In genomic region chr9:137618105-137619067, GRCh38 we compare ENCODE assay signal across 1 cellular context.
TF ChIP-seq lines count a peak whose summit lies in the region.

Gene EHMT1, plus strand, starts transcription at chr9:137619005. Its CDS starts 24 bp downstream, at chr9:137619029.

TF ChIP-seq in GM12878, 131 proteins besides CTCF, POLR2A, EP300 and RAD21 (continued from another document):
- TF ChIP-seq SIN3A (IDR thresholded peaks at IDR 0.05; ENCODE audit: low read depth, low read length), result 0 out of 2 replicates have a peak, but pooled peaks have one; percentile 25
- TF ChIP-seq CREM (IDR thresholded peaks at IDR 0.05; ENCODE audit: low read depth), result peak; percentile 71
- peak; percentile 48 for TF ChIP-seq SIX5 (IDR thresholded peaks at IDR 0.05; ENCODE audit: low read depth, low read length, severe bottlenecking)
- 0 out of 2 replicates have a peak, but pooled peaks have one; percentile 54 for TF ChIP-seq ATF3 (IDR thresholded peaks at IDR 0.05; ENCODE audit: borderline replicate concordance, extremely low read depth, low read depth, low read length)
- TF ChIP-seq POLR2AphosphoS2 (IDR thresholded peaks at IDR 0.05; ENCODE audit: low read depth, low read length), result peak; percentile 66
- TF ChIP-seq YY1 (IDR thresholded peaks at IDR 0.05; ENCODE audit: low read depth, low read length), result peak; percentile 89; the same call in 1 of the 2 replicates
- TF ChIP-seq ZBTB40 (IDR thresholded peaks at IDR 0.05; ENCODE audit: borderline replicate concordance), result peak; percentile 92
- TF ChIP-seq BCL11A (IDR thresholded peaks at IDR 0.05; ENCODE audit: low read depth, low read length), result no peak
- TF ChIP-seq BCL3 (IDR thresholded peaks at IDR 0.05; ENCODE audit: borderline replicate concordance, insufficient read depth, low read depth, low read length, poor library complexity, severe bottlenecking), result peak; percentile 82
- no peak for TF ChIP-seq YBX1 (IDR thresholded peaks at IDR 0.05)
- peak; percentile 40 for TF ChIP-seq RUNX3 (IDR thresholded peaks at IDR 0.05; ENCODE audit: low read length)
- peak; percentile 94 for TF ChIP-seq TBL1XR1 (IDR thresholded peaks at IDR 0.05; ENCODE audit: low read depth, low read length)
